ENCODE assay signal across 12 cellular contexts in the genomic region with DNA sequence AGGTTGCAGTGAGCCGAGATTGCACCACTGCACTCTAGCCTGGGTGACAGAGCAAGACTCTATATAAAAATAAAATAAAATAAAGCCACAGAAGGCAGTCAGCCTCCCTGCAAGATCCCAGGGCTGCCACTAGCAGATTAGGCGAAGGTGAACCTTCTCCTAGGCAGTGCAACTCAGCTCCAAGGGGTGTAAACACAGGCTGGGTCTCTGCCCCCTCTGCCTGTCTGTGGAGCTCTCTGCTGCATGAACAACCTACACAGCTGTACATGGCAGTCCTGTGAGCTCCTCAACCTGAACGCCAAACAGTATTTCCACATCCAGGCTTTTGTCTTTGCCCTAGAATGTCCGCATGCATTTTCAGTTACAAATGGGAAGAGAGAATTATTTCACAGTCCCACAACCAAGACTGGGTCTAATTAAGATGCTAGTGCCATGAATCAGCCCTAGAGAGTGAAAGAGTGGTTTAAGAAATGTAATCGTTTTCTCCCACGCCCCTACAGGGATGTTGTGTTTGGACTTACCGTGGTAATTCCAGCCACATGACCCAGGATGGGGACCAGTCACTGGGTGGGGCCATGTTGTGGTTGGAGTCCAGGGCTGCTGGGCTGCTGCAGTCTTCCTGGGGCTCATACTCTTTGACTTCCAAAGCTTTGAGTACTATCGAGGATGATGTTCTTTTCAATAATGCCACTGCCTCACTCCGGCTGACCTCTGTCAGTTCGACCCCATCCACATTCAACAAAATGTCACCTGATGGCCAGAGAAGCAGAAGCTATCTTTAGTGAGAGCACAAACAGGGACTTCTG.
DNase-seq lines count a peak whose midpoint lies in the region; ATAC-seq and TF ChIP-seq lines count a peak whose summit lies in the region.
"Had no signal": no experiment of that assay in that cellular context is flagged by ENCODE, and none has a peak within 500 bp of the region (broad histone marks: within the 10 kb centered on the region; RNA-seq: fewer than 3 reads in every experiment).

No MANE protein-coding gene starts in this region.

- H3K9me3 Mint-ChIP-seq in nephron progenitor cell = peaks cover 10% of the 10 kb centered on the region
- H3K9me3 Mint-ChIP-seq in activated CD4-positive, alpha-beta T cell treated with anti-CD3 and anti-CD28 coated beads for 36 hours (ENCODE audit: low read depth) = peaks cover 7% of the 10 kb centered on the region
- H3K9me3 Mint-ChIP-seq in CD4-positive, alpha-beta memory T cell = peaks cover 0 to 17% (median 11%) of the 10 kb centered on the region in 8 donors

- WGBS in prostate gland = 83% methylated on average over 10 of the region's 10 CpGs

- intact Hi-C loops in prostate gland (cut with DNase I) = no loop called here
- intact Hi-C loops in activated CD4-positive, alpha-beta T cell treated with anti-CD3 and anti-CD28 coated beads for 36 hours (cut with DNase I, micrococcal nuclease) = no loop called here
- intact Hi-C loops in CD4-positive, alpha-beta memory T cell (cut with micrococcal nuclease) = no loop called here

- H3K9me3 ChIP-seq in NT2/D1 (ENCODE audit: insufficient read depth, low read length) = no peaks in the 10 kb centered on the region
- no peaks in the 10 kb centered on the region for H3K9me3 ChIP-seq in prostate gland
- no peaks in the 10 kb centered on the region for H3K9me3 ChIP-seq in CD4-positive, alpha-beta memory T cell (ENCODE audit: control insufficient read depth in 1 of 2, low read length in 2 of 2)

- H3K4me3 Mint-ChIP-seq in nephron progenitor cell = no peak overlapping the region
- H3K4me3 Mint-ChIP-seq in activated CD4-positive, alpha-beta T cell treated with anti-CD3 and anti-CD28 coated beads for 36 hours = no peak overlapping the region
- H3K4me3 Mint-ChIP-seq in CD4-positive, alpha-beta memory T cell = no peak overlapping the region
- H3K4me3 Mint-ChIP-seq: naive thymus-derived CD4-positive, alpha-beta T cell had no signal

- peaks cover 20% of the 10 kb centered on the region for H3K4me1 Mint-ChIP-seq in nephron progenitor cell
- no peaks in the 10 kb centered on the region for H3K4me1 Mint-ChIP-seq in activated CD4-positive, alpha-beta T cell treated with anti-CD3 and anti-CD28 coated beads for 36 hours
- no peaks in the 10 kb centered on the region for H3K4me1 Mint-ChIP-seq in CD4-positive, alpha-beta memory T cell
- H3K4me1 Mint-ChIP-seq: naive thymus-derived CD4-positive, alpha-beta T cell had no signal

- peak overlapping the region; percentile 43 for H3K4me3 ChIP-seq in NT2/D1 (ENCODE audit: insufficient read length, low read depth)
- no peak overlapping the region for H3K4me3 ChIP-seq in prostate gland
- H3K4me3 ChIP-seq in CD4-positive, alpha-beta memory T cell (ENCODE audit: low read length in 2 of 2) = no peak overlapping the region

- H3K9ac ChIP-seq in NT2/D1 (ENCODE audit: insufficient read length, low read depth) = peak overlapping the region; percentile 74

- no peaks in the 10 kb centered on the region for H3K27me3 ChIP-seq in NT2/D1 (ENCODE audit: insufficient read depth, insufficient read length)
- no peaks in the 10 kb centered on the region for H3K27me3 ChIP-seq in prostate gland (replicated peaks; ENCODE audit: insufficient read depth)
- H3K27me3 ChIP-seq in CD4-positive, alpha-beta memory T cell (ENCODE audit: insufficient read depth, low read length) = no peaks in the 10 kb centered on the region

- peak overlapping the region; percentile 84 for H3K27ac Mint-ChIP-seq in nephron progenitor cell
- H3K27ac Mint-ChIP-seq in activated CD4-positive, alpha-beta T cell treated with anti-CD3 and anti-CD28 coated beads for 36 hours = no peak overlapping the region
- no peak overlapping the region for H3K27ac Mint-ChIP-seq in CD4-positive, alpha-beta memory T cell
- H3K27ac Mint-ChIP-seq: naive thymus-derived CD4-positive, alpha-beta T cell had no signal

- no peak for ATAC-seq in activated CD4-positive, alpha-beta T cell treated with anti-CD3 and anti-CD28 coated beads for 36 hours
- ATAC-seq: naive thymus-derived CD4-positive, alpha-beta T cell had no signal

- CTCF ChIA-PET in activated CD4-positive, alpha-beta T cell treated with anti-CD3 and anti-CD28 coated beads for 36 hours (lab: Charles Lee) = no interaction called here
- CTCF ChIA-PET in CD4-positive, alpha-beta memory T cell (lab: Charles Lee; ENCODE audit: partially characterized antibody) = no interaction called here

- DNase-seq in Daoy (ENCODE audit: low read depth) (peak; percentile 91), NT2/D1 (ENCODE audit: low read depth, low spot score) (peak; percentile 18), epidermal melanocyte (ENCODE audit: insufficient read length, low spot score) (peak; percentile 52), nephron progenitor cell (no peak), NCI-H82 (lab: John Stamatoyannopoulos, UW) (no peak), prostate gland (ENCODE audit: low spot score) (no peak)
- no peak for DNase-seq in activated CD4-positive, alpha-beta T cell treated with anti-CD3 and anti-CD28 coated beads for 36 hours
- DNase-seq in CD4-positive, alpha-beta memory T cell = no peak
- DNase-seq: activated CD8-positive, alpha-beta memory T cell treated with anti-CD3 and anti-CD28 coated beads, Interleukin-2, amount 50 U/mL, for 48 hours; DMS 273 treated with DMSO at 0.1 percent for 48 hours; effector CD8-positive, alpha-beta T cell; naive thymus-derived CD4-positive, alpha-beta T cell had no signal

- H3K36me3 Mint-ChIP-seq in nephron progenitor cell (ENCODE audit: low read depth) = no peaks in the 10 kb centered on the region
- H3K36me3 Mint-ChIP-seq in activated CD4-positive, alpha-beta T cell treated with anti-CD3 and anti-CD28 coated beads for 36 hours (ENCODE audit: low read depth) = no peaks in the 10 kb centered on the region
- H3K36me3 Mint-ChIP-seq in CD4-positive, alpha-beta memory T cell = no peaks in the 10 kb centered on the region

- H3K4me1 ChIP-seq in NT2/D1 (ENCODE audit: insufficient read depth, insufficient read length) = no peaks in the 10 kb centered on the region
- no peaks in the 10 kb centered on the region for H3K4me1 ChIP-seq in prostate gland (replicated peaks)
- H3K4me1 ChIP-seq in CD4-positive, alpha-beta memory T cell (ENCODE audit: insufficient read depth, low read length) = no peaks in the 10 kb centered on the region

- no peak overlapping the region for H3K27ac ChIP-seq in prostate gland
- no peak overlapping the region for H3K27ac ChIP-seq in CD4-positive, alpha-beta memory T cell (ENCODE audit: low read depth, low read length)

- TF ChIP-seq POLR2A in prostate gland (IDR thresholded peaks at IDR 0.05) = no peak

- H3K36me3 ChIP-seq in NT2/D1 (ENCODE audit: insufficient read depth, insufficient read length, low read length) (no peaks in the 10 kb centered on the region), prostate gland (no peaks in the 10 kb centered on the region)
- no peaks in the 10 kb centered on the region for H3K36me3 ChIP-seq in CD4-positive, alpha-beta memory T cell (ENCODE audit: insufficient read depth, low read length)

- H3K27me3 Mint-ChIP-seq in nephron progenitor cell (ENCODE audit: low read depth, poor library complexity) = peaks cover 4% of the 10 kb centered on the region
- H3K27me3 Mint-ChIP-seq in activated CD4-positive, alpha-beta T cell treated with anti-CD3 and anti-CD28 coated beads for 36 hours = no peaks in the 10 kb centered on the region
- peaks cover 0 to 9% of the 10 kb centered on the region in 2 donors for H3K27me3 Mint-ChIP-seq in CD4-positive, alpha-beta memory T cell

- POLR2A ChIA-PET in activated CD4-positive, alpha-beta T cell treated with anti-CD3 and anti-CD28 coated beads for 36 hours (lab: Charles Lee) = no interaction called here
- POLR2A ChIA-PET in CD4-positive, alpha-beta memory T cell (lab: Charles Lee; ENCODE audit: partially characterized antibody) = no interaction called here

- TF ChIP-seq CTCF in nephron progenitor cell (IDR thresholded peaks at IDR 0.05) (no peak), prostate gland (IDR thresholded peaks at IDR 0.05) (no peak)

Comparison
In these comparisons a context has a peak if more than half of its experiments do, and no peak if none do; other contexts are left out.
1. DNase-seq: peak in Daoy (single experiment), NT2/D1 (single experiment) and epidermal melanocyte (single experiment); none in nephron progenitor cell (single experiment), NCI-H82 (single experiment), prostate gland (single experiment), activated CD4-positive, alpha-beta T cell treated with anti-CD3 and anti-CD28 coated beads for 36 hours (single experiment) and CD4-positive, alpha-beta memory T cell (0 of 5).